9 cellular contexts compared by ENCODE assay signal in genomic region chr3:141367038-141367730, GRCh38. TPM values are rescaled to one million over a fixed set of nuclear protein-coding genes. Genes with fewer than 3 reads are reported as not detected.
DNase-seq lines count a peak whose midpoint lies in the region; ATAC-seq, FAIRE-seq and TF ChIP-seq lines count a peak whose summit lies in the region.
"Had no signal": no experiment of that assay in that cellular context is flagged by ENCODE, and none has a peak within 500 bp of the region (broad histone marks: within the 10 kb centered on the region; RNA-seq: fewer than 3 reads in every experiment).

No MANE protein-coding gene starts in this region.

- DNase-seq in IMR-90 (peak; percentile 100), GM12878 (ENCODE audit: low read depth, low spot score) (no peak), tibial artery (peak; percentile 50 to 70), NAMALWA (ENCODE audit: low spot score) (no peak)
- DNase-seq in activated naive CD4-positive, alpha-beta T cell treated with Interleukin-2 at 50 U/mL for 16 hours: no peak
- DNase-seq: activated B cell treated with CpG ODN at 0.5 μM for 24 hours; naive thymus-derived CD8-positive, alpha-beta T cell had no signal

- 20% methylated on average over 1 of the region's 12 CpGs; no CpG with 5 or more reads in 1 of the 2 experiments for WGBS in IMR-90 (ENCODE audit: extremely low coverage in 2 of 2, insufficient read length in 1 of 2), 2 experiments
- 89% methylated on average over 12 of the region's 12 CpGs for WGBS in GM12878 (ENCODE audit: insufficient coverage, insufficient replicate concordance, low lambda C conversion rate, missing lambda C conversion rate)
- 94% methylated on average over 12 of the region's 12 CpGs for WGBS in liver

- peak overlapping the region; percentile 82 for H2BK15ac ChIP-seq in IMR-90 (ENCODE audit: low read depth, low read length)

- peak overlapping the region; percentile 99 for H3K23ac ChIP-seq in IMR-90 (ENCODE audit: low read depth, low read length)

- no peaks in the 10 kb centered on the region for H3K27me3 ChIP-seq in IMR-90 (ENCODE audit: control insufficient read depth, insufficient read depth, low read length)
- H3K27me3 ChIP-seq in GM12878 (replicated peaks in 1 of 2; ENCODE audit: control insufficient read depth in 2 of 2, insufficient read depth in 2 of 2, low read length in 1 of 2): no peaks in the 10 kb centered on the region
- no peaks in the 10 kb centered on the region for H3K27me3 ChIP-seq in liver (ENCODE audit: control insufficient read depth in 4 of 4, insufficient read depth in 4 of 4, low read length in 3 of 4)
- no peaks in the 10 kb centered on the region for H3K27me3 ChIP-seq in tibial artery

- BruUV-seq in IMR-90 (replicated peaks; lab: Mats Ljungman, UMichigan): no TSS peak
- no TSS peak for BruUV-seq in GM12878 (replicated peaks; lab: Mats Ljungman, UMichigan)

- TF ChIP-seq RAD21 in IMR-90 (IDR thresholded peaks at IDR 0.05; ENCODE audit: low read length) (no peak), GM12878 (IDR thresholded peaks at IDR 0.05; ENCODE audit: insufficient read depth, low read depth, low read length) (no peak), liver (IDR thresholded peaks at IDR 0.05) (no peak)

- RAD21 ChIA-PET in GM12878 (lab: Charles Lee; ENCODE audit: unreplicated experiment): interaction anchor here (1.0 to 8.0 kb wide), 6 partner anchors 34 to 86 kb away, joined by 5 to 83 read pairs (median 6); no protein-coding TSS in a partner anchor

- peak overlapping the region; percentile 100 for H3K4ac ChIP-seq in IMR-90 (ENCODE audit: low read depth, low read length)

- H3K79me1 ChIP-seq in IMR-90 (ENCODE audit: low read depth in 1 of 2, low read length in 2 of 2): peaks cover 19 to 39% of the 10 kb centered on the region in 2 experiments

- TF ChIP-seq EP300 in GM12878 (IDR thresholded peaks at IDR 0.05; ENCODE audit: borderline replicate concordance in 1 of 2, control insufficient read depth in 1 of 2, low read depth in 2 of 2, low read length in 2 of 2): no peak

- H3K9ac ChIP-seq in IMR-90 (ENCODE audit: low read depth, low read length) (peak overlapping the region; percentile 75), GM12878 (ENCODE audit: control insufficient read depth, insufficient read depth, low read length) (no peak overlapping the region), liver (ENCODE audit: low read depth in 1 of 2, low read length in 2 of 2) (no peak overlapping the region)

- dilution Hi-C loops in IMR-90 (cut with HindIII; ENCODE audit: low sequenced_read_pairs, unreplicated experiment): no loop called here

- H3K4me3 ChIP-seq in IMR-90 (ENCODE audit: insufficient read depth, low read depth, low read length): no peak overlapping the region
- no peak overlapping the region for H3K4me3 ChIP-seq in GM12878
- H3K4me3 ChIP-seq in liver (ENCODE audit: low read depth in 1 of 3, low read length in 3 of 3): no peak overlapping the region
- no peak overlapping the region for H3K4me3 ChIP-seq in tibial artery

- peak overlapping the region; percentile 97 for H2AK9ac ChIP-seq in IMR-90 (replicated peaks; ENCODE audit: low read depth, low read length, poor library complexity)

- POLR2A ChIA-PET in IMR-90 (lab: Charles Lee; ENCODE audit: unreplicated experiment): interaction anchor here (0.7 to 1.2 kb wide), 8 partner anchors 17 to 124 kb away, joined by 3 to 6 read pairs (median 3); no protein-coding TSS in a partner anchor
- POLR2A ChIA-PET in GM12878 (lab: Charles Lee): interaction anchor here (1.8 kb wide), 1 partner anchor 12 kb away, joined by 6 read pairs; no protein-coding TSS in a partner anchor

- FAIRE-seq in GM12878 (lab: Jason Lieb, UNC): no peak

- peaks cover 7% of the 10 kb centered on the region; the same call in 1 of the 2 replicates for H3K9me1 ChIP-seq in IMR-90 (ENCODE audit: insufficient read depth, low read length)

- H2BK20ac ChIP-seq in IMR-90 (ENCODE audit: low read depth, low read length): peak overlapping the region; percentile 99

- peak overlapping the region; percentile 84 for H2AFZ ChIP-seq in IMR-90 (replicated peaks; ENCODE audit: low read length, poor library complexity)
- H2AFZ ChIP-seq in GM12878 (ENCODE audit: control insufficient read depth, low read depth, low read length): no peak overlapping the region

- H2BK5ac ChIP-seq in IMR-90 (ENCODE audit: low read depth, low read length, poor library complexity, severe bottlenecking): peak overlapping the region; percentile 100

- H3K36me3 ChIP-seq in IMR-90 (ENCODE audit: control insufficient read depth, insufficient read depth, low read length) (peaks cover 5% of the 10 kb centered on the region; the same call in 1 of the 2 replicates), GM12878 (ENCODE audit: control insufficient read depth in 2 of 2, insufficient read depth in 2 of 2, low read length in 1 of 2) (no peaks in the 10 kb centered on the region), liver (ENCODE audit: control insufficient read depth in 4 of 4, insufficient read depth in 3 of 4, low read depth in 1 of 4, low read length in 3 of 4) (no peaks in the 10 kb centered on the region), tibial artery (no peaks in the 10 kb centered on the region)

- CTCF ChIA-PET in IMR-90 (lab: Yijun Ruan, JAX) (interaction anchor here (0.9 kb wide), 3 partner anchors 39 to 87 kb away, joined by 3 to 4 read pairs (median 3); no protein-coding TSS in a partner anchor), GM12878 (lab: Yijun Ruan, JAX) (interaction anchor here (0.9 to 3.4 kb wide), 7 partner anchors 8 to 87 kb away, joined by 3 to 12 read pairs (median 5); no protein-coding TSS in a partner anchor)

- no peaks in the 10 kb centered on the region for H3K9me3 ChIP-seq in IMR-90 (ENCODE audit: control insufficient read depth, insufficient read depth, low read length)
- peaks cover 4% of the 10 kb centered on the region; the same call in 2 of the 3 replicates for H3K9me3 ChIP-seq in GM12878 (replicated peaks; ENCODE audit: control insufficient read depth, insufficient read depth, low read length)
- no peaks in the 10 kb centered on the region for H3K9me3 ChIP-seq in liver (ENCODE audit: control insufficient read depth in 4 of 4, low read length in 3 of 4)
- no peaks in the 10 kb centered on the region for H3K9me3 ChIP-seq in tibial artery

- H2BK120ac ChIP-seq in IMR-90 (ENCODE audit: low read depth, low read length): peak overlapping the region; percentile 99

- H4K91ac ChIP-seq in IMR-90 (ENCODE audit: insufficient read depth, low read depth, low read length): peak overlapping the region; percentile 100

- H4K20me1 ChIP-seq in IMR-90 (ENCODE audit: insufficient read depth, low read length): no peaks in the 10 kb centered on the region
- no peaks in the 10 kb centered on the region for H4K20me1 ChIP-seq in GM12878 (ENCODE audit: control insufficient read depth, insufficient read depth)

- H2AK5ac ChIP-seq in IMR-90 (ENCODE audit: low read depth, low read length): peak overlapping the region; percentile 98

- TF ChIP-seq CTCF in IMR-90 (conservative IDR thresholded peaks at IDR 0.05; ENCODE audit: low read depth, low read length) (no peak), GM12878 (IDR thresholded peaks at IDR 0.05 in 2 of 3, conservative IDR thresholded peaks at IDR 0.05 in 1 of 3; ENCODE audit: control insufficient read depth in 2 of 3, extremely low read depth in 1 of 3, insufficient read depth in 1 of 3, low read depth in 3 of 3, low read length in 3 of 3) (no peak), liver (IDR thresholded peaks at IDR 0.05; ENCODE audit: low read depth, low read length, missing input control) (no peak), tibial artery (IDR thresholded peaks at IDR 0.05) (no peak)

- intact Hi-C loops in IMR-90 (cut with micrococcal nuclease): loop anchor here (1.0 kb wide), 1 partner anchor 40 kb away; no protein-coding TSS in a partner anchor
- intact Hi-C loops in GM12878 (cut with micrococcal nuclease; ENCODE audit: unreplicated experiment): no loop called here
- intact Hi-C loops in tibial artery (cut with DNase I; ENCODE audit: low total_unique reads): no loop called here

- peak overlapping the region; percentile 97 for H4K5ac ChIP-seq in IMR-90 (ENCODE audit: low read depth, low read length)

- H3K27ac ChIP-seq in IMR-90 (ENCODE audit: insufficient read depth, low read length) (peak overlapping the region; percentile 95), GM12878 (ENCODE audit: control insufficient read depth, insufficient read depth) (no peak overlapping the region), liver (ENCODE audit: low read depth in 1 of 2, low read length in 2 of 2) (peak overlapping the region; percentile 2 to 47), tibial artery (peak overlapping the region; percentile 85 to 96)

- SMC1A ChIA-PET in GM12878 (lab: Charles Lee; ENCODE audit: uncharacterized antibody, unreplicated experiment): interaction anchor here (0.7 to 9.0 kb wide), 13 partner anchors 14 to 88 kb away, joined by 3 to 205 read pairs (median 4); no protein-coding TSS in a partner anchor

- H3K4me1 ChIP-seq in IMR-90 (ENCODE audit: control insufficient read depth, insufficient read depth, low read length) (peaks cover 17% of the 10 kb centered on the region), GM12878 (ENCODE audit: control insufficient read depth, insufficient read depth, low read length) (peaks cover 26% of the 10 kb centered on the region), liver (ENCODE audit: control insufficient read depth in 4 of 4, insufficient read depth in 4 of 4, low read length in 3 of 4) (peaks cover 0 to 3% (median 0%) of the 10 kb centered on the region in 4 donors), tibial artery (peaks cover 4 to 60% (median 48%) of the 10 kb centered on the region in 4 donors)

- in situ Hi-C loops in IMR-90 (cut with MboI; ENCODE audit: low sequenced_read_pairs) (no loop called here), GM12878 (cut with MboI) (loop anchor here (5.0 kb wide), 1 partner anchor 75 kb away; no protein-coding TSS in a partner anchor)

- H3K56ac ChIP-seq in IMR-90 (ENCODE audit: extremely low read depth, insufficient read depth, low read length): peak overlapping the region; percentile 99

- TF ChIP-seq POLR2A in IMR-90 (IDR thresholded peaks at IDR 0.05; ENCODE audit: low read depth, low read length): peak; percentile 95
- no peak for TF ChIP-seq POLR2A in GM12878 (IDR thresholded peaks at IDR 0.05; ENCODE audit: low read depth, low read length)

- H3K4me2 ChIP-seq in IMR-90 (ENCODE audit: low read depth, low read length): peak overlapping the region; percentile 39
- H3K4me2 ChIP-seq in GM12878 (ENCODE audit: control insufficient read depth, insufficient read depth): no peak overlapping the region

- peak overlapping the region; percentile 98 for H3K18ac ChIP-seq in IMR-90 (ENCODE audit: low read depth, low read length)

- peak; percentile 52 for ATAC-seq in IMR-90 (ENCODE audit: low read depth)
- no peak for ATAC-seq in GM12878
- ATAC-seq in HG03025 (IDR thresholded peaks at IDR 0.05; ENCODE audit: low FRiP score, unreplicated experiment): no peak
- ATAC-seq: naive thymus-derived CD8-positive, alpha-beta T cell had no signal

- peak overlapping the region; percentile 99 for H3K14ac ChIP-seq in IMR-90 (replicated peaks; ENCODE audit: low read depth, low read length)

- peak overlapping the region; percentile 80 to 98 for H4K8ac ChIP-seq in IMR-90 (ENCODE audit: low read depth in 2 of 2, low read length in 2 of 2)

- peaks cover 8% of the 10 kb centered on the region for H3K79me2 ChIP-seq in GM12878 (ENCODE audit: control insufficient read depth, insufficient read depth, low read length)

RNA-seq across cellular contexts. Expression of gene ZBTB38, which starts 1.1 kb away (rescaled TPM):
- 230 and 274 TPM in 2 replicates for total RNA-seq in IMR-90 (2012; rRNA removed)
- 44.9 and 45.1 TPM in 2 replicates for polyA plus RNA-seq in IMR-90 (2012; rRNA removed)
- polyA plus RNA-seq in IMR-90 (2012; cell fraction: cytosol; rRNA removed): 15.3 and 16.3 TPM in 2 replicates
- 12.9 and 53.4 TPM in 2 replicates for polyA plus RNA-seq in IMR-90 (2012; cell fraction: nucleus; rRNA removed; ENCODE audit: low replicate concordance)
- 322 and 349 TPM in 2 replicates for total RNA-seq in GM12878 (2013; cell fraction: nucleolus; rRNA removed)
- total RNA-seq in GM12878 (2014; rRNA removed): 99.6 and 121 TPM in 2 replicates
- 115 and 120 TPM in 2 replicates for total RNA-seq in GM12878 (2014; rRNA removed; fragmentation: Illumina TruSeq; extraction: Trizol)
- 107 TPM in 2 replicates for total RNA-seq in GM12878 (2021)
- 41.0 TPM for polyA plus RNA-seq in GM12878 (2011; ENCODE audit: low read depth)
- polyA plus RNA-seq in GM12878 (2011; rRNA removed): 63.3 and 66.4 TPM in 2 replicates
- polyA plus RNA-seq in GM12878 (2011; cell fraction: cytosol; rRNA removed): 39.5 and 46.7 TPM in 2 replicates
- 79.0 and 87.0 TPM in 2 replicates for polyA plus RNA-seq in GM12878 (2011; cell fraction: nucleus; rRNA removed)
- polyA plus RNA-seq in GM12878 (2012): 34.3 and 59.6 TPM in 2 replicates
- 91.5 and 109 TPM in 2 replicates for polyA plus RNA-seq in GM12878 (2014; fragmentation: Illumina TruSeq; extraction: Trizol)
- polyA plus RNA-seq in GM12878 (2014; fragmentation: Nextera tagmentation; extraction: Ambion mirVana): 10 to 100 TPM; 34.2 to 53.6 TPM
- 45.4 and 50.3 TPM in 2 replicates for polyA plus RNA-seq in GM12878 (2014; rRNA removed)
- 10 to 100 TPM; 85.8 to 97.5 TPM for polyA plus RNA-seq in GM12878 (2016; fragmentation: Nextera tagmentation; extraction: Ambion mirVana)
- polyA minus RNA-seq in GM12878 (2011; rRNA and poly(A)+ RNA removed): 168 and 259 TPM in 2 replicates
- 57.7 and 59.8 TPM in 2 replicates for polyA minus RNA-seq in GM12878 (2011; cell fraction: cytosol; rRNA and poly(A)+ RNA removed)
- 151 and 195 TPM in 2 replicates for polyA minus RNA-seq in GM12878 (2011; cell fraction: nucleus; rRNA and poly(A)+ RNA removed)
- 10 to 100 TPM; 19.8 to 57.3 TPM for total RNA-seq in liver
- 10 to 100 TPM in 1 of 2 donors, 1 to 10 TPM in 1; 9.5 to 19.2 TPM for polyA plus RNA-seq in liver

Comparison
In these comparisons a context has a peak if more than half of its experiments do, and no peak if none do; other contexts are left out.
1. DNase-seq: peak in IMR-90 (single experiment) and tibial artery (2 of 2); none in GM12878 (single experiment), activated naive CD4-positive, alpha-beta T cell treated with Interleukin-2 at 50 U/mL for 16 hours (single experiment) and NAMALWA (single experiment).